9 cellular contexts compared by ENCODE assay signal in genomic region chrX:71543316-71543715, GRCh38. TPM values are rescaled to one million over a fixed set of nuclear protein-coding genes. Genes with fewer than 3 reads are reported as not detected.
DNase-seq lines count a peak whose midpoint lies in the region; ATAC-seq and TF ChIP-seq lines count a peak whose summit lies in the region.
"Had no signal": no experiment of that assay in that cellular context is flagged by ENCODE, and none has a peak within 500 bp of the region (broad histone marks: within the 10 kb centered on the region; RNA-seq: fewer than 3 reads in every experiment).

No MANE protein-coding gene starts in this region.

- peak; percentile 71 for DNase-seq in Caki2 (ENCODE audit: low read depth)
- peak; percentile 71 for DNase-seq in NCI-H146 treated with DMSO at 0.1 percent for 48 hours (lab: John Stamatoyannopoulos, UW; ENCODE audit: unreplicated experiment)
- DNase-seq in brain microvascular endothelial cell: peak; percentile 28
- DNase-seq in naive thymus-derived CD8-positive, alpha-beta T cell: no peak
- DNase-seq in activated gamma-delta T cell treated with Interleukin-2 at 50 U/mL for 16 hours: no peak
- DNase-seq in erythroblast (lab: John Stamatoyannopoulos, UW): no peak
- DNase-seq in NCI-H1092 treated with DMSO at 0.1 percent for 48 hours (lab: John Stamatoyannopoulos, UW): no peak

- peaks cover 21 to 73% (median 58%) of the 10 kb centered on the region in 4 donors for H3K4me1 Mint-ChIP-seq in naive thymus-derived CD8-positive, alpha-beta T cell

- H3K36me3 Mint-ChIP-seq in naive thymus-derived CD8-positive, alpha-beta T cell: peaks cover 0 to 88% (median 14%) of the 10 kb centered on the region in 3 donors

- peak overlapping the region; percentile 53 for H3K27ac ChIP-seq in brain microvascular endothelial cell

- no peaks in the 10 kb centered on the region for H3K9me3 Mint-ChIP-seq in naive thymus-derived CD8-positive, alpha-beta T cell

- H3K4me3 ChIP-seq in brain microvascular endothelial cell (ENCODE audit: low read depth, low read length): no peak overlapping the region

- POLR2A ChIA-PET in naive thymus-derived CD8-positive, alpha-beta T cell (lab: Charles Lee): interaction anchor here (0.7 to 5.4 kb wide), 2 partner anchors 10 to 66 kb away, joined by 3 to 47 read pairs; partner anchors contain the start of gene OGT

- H3K36me3 ChIP-seq in brain microvascular endothelial cell (replicated peaks): peaks cover 7% of the 10 kb centered on the region

- H3K4me3 Mint-ChIP-seq in naive thymus-derived CD8-positive, alpha-beta T cell: peak overlapping the region in 9 of 10 donors; percentile 16 to 97 (median 71)

- TF ChIP-seq CTCF in brain microvascular endothelial cell (IDR thresholded peaks at IDR 0.05; ENCODE audit: low read depth, low read length, missing control alignments): no peak

- no peaks in the 10 kb centered on the region for H3K27me3 Mint-ChIP-seq in naive thymus-derived CD8-positive, alpha-beta T cell

- H3K27ac Mint-ChIP-seq in naive thymus-derived CD8-positive, alpha-beta T cell: peak overlapping the region in 6 of 10 donors; percentile 2 to 73 (median 50)

- in situ Hi-C loops in Caki2 (cut with HindIII; ENCODE audit: low pct_unique_long_range_greater_than_20kb, low sequenced_read_pairs) (no loop called here), brain microvascular endothelial cell (cut with HindIII; ENCODE audit: low pct_ligation_motif_present, low sequenced_read_pairs) (no loop called here)

- no peaks in the 10 kb centered on the region for H3K27me3 ChIP-seq in brain microvascular endothelial cell (replicated peaks)

- no peak for TF ChIP-seq POLR2A in erythroblast (IDR thresholded peaks at IDR 0.05; ENCODE audit: low read length)

- peak in 1 of 2 donors; percentile 11 for ATAC-seq in naive thymus-derived CD8-positive, alpha-beta T cell
- no peak for ATAC-seq in HG03196 (IDR thresholded peaks at IDR 0.05; ENCODE audit: unreplicated experiment)
- ATAC-seq: HepG2 had no signal

RNA-seq across cellular contexts. Expression of gene OGT, which starts 10.4 kb away (rescaled TPM):
- 32.9 and 54.2 TPM in 2 replicates for total RNA-seq in Caki2 (2014; rRNA removed; shearing (Covaris generic); ENCODE audit: low replicate concordance)
- 100 to 1,000 TPM; 636 to 675 TPM for total RNA-seq in naive thymus-derived CD8-positive, alpha-beta T cell
- 10 to 100 TPM; 29.7 to 32.7 (median 31.3) TPM for polyA plus RNA-seq in naive thymus-derived CD8-positive, alpha-beta T cell

RNA-seq across cellular contexts. Expression of gene GCNA, which starts 34.9 kb away (rescaled TPM):
- 2.3 TPM in 1 of 2 replicates, not detected in the other for total RNA-seq in Caki2 (2014; rRNA removed; shearing (Covaris generic); ENCODE audit: low replicate concordance)
- total RNA-seq in naive thymus-derived CD8-positive, alpha-beta T cell: 10 to 100 TPM; 11.6 to 12.1 TPM
- 1 to 10 TPM in 1 of 3 donors, under 1 TPM in 2; 0.34 to 1.3 (median 0.77) TPM for polyA plus RNA-seq in naive thymus-derived CD8-positive, alpha-beta T cell

Comparison
In these comparisons a context has a peak if more than half of its experiments do, and no peak if none do; other contexts are left out.
1. DNase-seq: peak in Caki2 (single experiment), NCI-H146 treated with DMSO at 0.1 percent for 48 hours (single experiment) and brain microvascular endothelial cell (single experiment); none in naive thymus-derived CD8-positive, alpha-beta T cell (0 of 10), activated gamma-delta T cell treated with Interleukin-2 at 50 U/mL for 16 hours (single experiment), erythroblast (0 of 2) and NCI-H1092 treated with DMSO at 0.1 percent for 48 hours (single experiment).
2. RNA of gene OGT, which starts 10.4 kb away (total RNA-seq): 636 to 675 TPM in naive thymus-derived CD8-positive, alpha-beta T cell; 32.9 to 54.2 TPM in Caki2; every median in the first group is over 10 times any median in the second.